In genomic region chr3:184665101-184665500, GRCh38 we compare ENCODE assay signal across 10 cellular contexts.
"Had no signal": no experiment of that assay in that cellular context is flagged by ENCODE, and none has a peak within 500 bp of the region (broad histone marks: within the 10 kb centered on the region; RNA-seq: fewer than 3 reads in every experiment).

No MANE protein-coding gene starts in this region.

- H3K4me2 ChIP-seq: GM23338 had no signal

- H3K4me3 ChIP-seq: GM23338, K562 had no signal

- DNase-seq: H9, HCEC 1CT, HFFc6, IMR-90, KG1 had no signal

- FAIRE-seq: H1, H54, HTR-8/SVneo, K562 had no signal

- H3K4me3 Mint-ChIP-seq: GM23338, H9, HFFc6 had no signal

- H3K27ac Mint-ChIP-seq: GM23338, HFFc6 had no signal

- H2AFZ ChIP-seq: GM23338 had no signal

- ATAC-seq: GM23338, K562 had no signal

- H3K9me3 Mint-ChIP-seq: GM23338, HFFc6 had no signal
